ENCODE assay signal across 8 cellular contexts in the genomic region with DNA sequence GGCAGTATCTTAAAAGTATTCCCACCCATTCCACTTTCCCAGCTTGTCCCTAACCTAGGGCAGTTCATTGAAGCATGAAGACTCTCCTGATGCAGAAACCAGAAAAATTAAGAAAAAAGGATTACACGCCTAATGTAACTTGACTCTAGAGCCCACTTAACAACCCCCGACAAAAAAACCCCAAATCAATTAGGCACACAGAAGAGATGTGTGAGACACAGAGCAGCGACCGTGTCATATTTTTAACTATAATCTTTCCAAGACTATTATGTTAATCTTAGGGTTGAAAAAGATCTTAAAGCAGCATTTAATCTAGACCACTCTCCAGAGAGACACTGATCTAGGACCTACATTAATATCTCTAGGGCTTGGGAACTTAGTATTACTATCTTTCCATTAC. TPM values are rescaled to one million over a fixed set of nuclear protein-coding genes. Genes with fewer than 3 reads are reported as not detected.
DNase-seq lines count a peak whose midpoint lies in the region; ATAC-seq and TF ChIP-seq lines count a peak whose summit lies in the region.

No MANE protein-coding gene starts in this region.

- intact Hi-C loops in right lobe of liver (cut with DNase I) = no loop called here

- WGBS in right lobe of liver (ENCODE audit: insufficient coverage, low coverage, low lambda C conversion rate, missing lambda C conversion rate) = 2% methylated on average over 4 of the region's 4 CpGs
- WGBS in upper lobe of left lung, 2 donors = 2% methylated on average over 4 of the region's 4 CpGs

- H3K9me3 Mint-ChIP-seq in activated naive CD4-positive, alpha-beta T cell treated with anti-CD3 and anti-CD28 coated beads, Interleukin-2, amount 50 U/mL, for 24 hours = no peaks in the 10 kb centered on the region
- H3K9me3 Mint-ChIP-seq in activated naive CD8-positive, alpha-beta T cell treated with anti-CD3 and anti-CD28 coated beads, Interleukin-2, amount 10 ng/mL, durations not matched to agents 7 days and 5 days = no peaks in the 10 kb centered on the region

- no peak for TF ChIP-seq POLR2A in right lobe of liver (IDR thresholded peaks at IDR 0.05)
- TF ChIP-seq POLR2A in upper lobe of left lung (IDR thresholded peaks at IDR 0.05) = no peak

- H3K4me1 Mint-ChIP-seq in activated naive CD4-positive, alpha-beta T cell treated with anti-CD3 and anti-CD28 coated beads, Interleukin-2, amount 50 U/mL, for 24 hours = peaks cover 51% of the 10 kb centered on the region
- peaks cover 31% of the 10 kb centered on the region for H3K4me1 Mint-ChIP-seq in activated naive CD8-positive, alpha-beta T cell treated with anti-CD3 and anti-CD28 coated beads, Interleukin-2, amount 10 ng/mL, durations not matched to agents 7 days and 5 days

- peaks cover 0 to 38% (median 5%) of the 10 kb centered on the region in 4 donors for H3K4me1 ChIP-seq in right lobe of liver
- H3K4me1 ChIP-seq in upper lobe of left lung = peaks cover 26 to 53% (median 37%) of the 10 kb centered on the region in 4 donors

- POLR2A ChIA-PET in activated naive CD8-positive, alpha-beta T cell treated with anti-CD3 and anti-CD28 coated beads, Interleukin-2, amount 10 ng/mL, durations not matched to agents 7 days and 5 days (lab: Charles Lee) = interaction anchor here (1.0 to 1.3 kb wide), 2 partner anchors 27 to 93 kb away, joined by 5 read pairs; no protein-coding TSS in a partner anchor

- no peak for DNase-seq in activated naive CD4-positive, alpha-beta T cell (lab: John Stamatoyannopoulos, UW)
- DNase-seq in activated naive CD8-positive, alpha-beta T cell treated with anti-CD3 and anti-CD28 coated beads, Interleukin-2, amount 10 ng/mL, durations not matched to agents 7 days and 5 days = no peak
- DNase-seq in right lobe of liver = no peak
- DNase-seq in upper lobe of left lung = no peak
- DNase-seq in glomerular visceral epithelial cell (ENCODE audit: extremely low spot score) = no peak
- no peak for DNase-seq in amniotic stem cell (lab: John Stamatoyannopoulos, UW)

- no peaks in the 10 kb centered on the region for H3K36me3 ChIP-seq in right lobe of liver
- no peaks in the 10 kb centered on the region for H3K36me3 ChIP-seq in upper lobe of left lung

- peak overlapping the region; percentile 100 for H3K4me3 Mint-ChIP-seq in activated naive CD4-positive, alpha-beta T cell treated with anti-CD3 and anti-CD28 coated beads, Interleukin-2, amount 50 U/mL, for 24 hours
- peak overlapping the region; percentile 99 for H3K4me3 Mint-ChIP-seq in activated naive CD8-positive, alpha-beta T cell treated with anti-CD3 and anti-CD28 coated beads, Interleukin-2, amount 10 ng/mL, durations not matched to agents 7 days and 5 days

- ATAC-seq in activated naive CD8-positive, alpha-beta T cell treated with anti-CD3 and anti-CD28 coated beads, Interleukin-2, amount 10 ng/mL, durations not matched to agents 7 days and 5 days (ENCODE audit: low read depth) = no peak
- no peak for ATAC-seq in right lobe of liver
- ATAC-seq in upper lobe of left lung (ENCODE audit: low FRiP score in 2 of 2) = no peak
- no peak for ATAC-seq in HG02970 (IDR thresholded peaks at IDR 0.05; ENCODE audit: low FRiP score, unreplicated experiment)

- H3K4me3 ChIP-seq in right lobe of liver = peak overlapping the region; percentile 84 to 91 (median 90)
- H3K4me3 ChIP-seq in upper lobe of left lung = peak overlapping the region; percentile 70 to 83 (median 78)

- H3K27me3 Mint-ChIP-seq in activated naive CD4-positive, alpha-beta T cell treated with anti-CD3 and anti-CD28 coated beads, Interleukin-2, amount 50 U/mL, for 24 hours = no peaks in the 10 kb centered on the region
- H3K27me3 Mint-ChIP-seq in activated naive CD8-positive, alpha-beta T cell treated with anti-CD3 and anti-CD28 coated beads, Interleukin-2, amount 10 ng/mL, durations not matched to agents 7 days and 5 days = no peaks in the 10 kb centered on the region

- H3K27ac Mint-ChIP-seq in activated naive CD4-positive, alpha-beta T cell treated with anti-CD3 and anti-CD28 coated beads, Interleukin-2, amount 50 U/mL, for 24 hours = peak overlapping the region; percentile 99
- peak overlapping the region; percentile 100 for H3K27ac Mint-ChIP-seq in activated naive CD8-positive, alpha-beta T cell treated with anti-CD3 and anti-CD28 coated beads, Interleukin-2, amount 10 ng/mL, durations not matched to agents 7 days and 5 days

- no peaks in the 10 kb centered on the region for H3K27me3 ChIP-seq in right lobe of liver
- H3K27me3 ChIP-seq in upper lobe of left lung = no peaks in the 10 kb centered on the region

- H3K9me3 ChIP-seq in right lobe of liver (no peaks in the 10 kb centered on the region), upper lobe of left lung (no peaks in the 10 kb centered on the region)

- H3K36me3 Mint-ChIP-seq in activated naive CD4-positive, alpha-beta T cell treated with anti-CD3 and anti-CD28 coated beads, Interleukin-2, amount 50 U/mL, for 24 hours = peaks cover 6% of the 10 kb centered on the region
- peaks cover 5% of the 10 kb centered on the region for H3K36me3 Mint-ChIP-seq in activated naive CD8-positive, alpha-beta T cell treated with anti-CD3 and anti-CD28 coated beads, Interleukin-2, amount 10 ng/mL, durations not matched to agents 7 days and 5 days

- TF ChIP-seq CTCF in right lobe of liver (IDR thresholded peaks at IDR 0.05) (no peak), upper lobe of left lung (IDR thresholded peaks at IDR 0.05) (no peak)

- TF ChIP-seq EP300 in upper lobe of left lung (IDR thresholded peaks at IDR 0.05) = no peak

- H3K27ac ChIP-seq in right lobe of liver (peak overlapping the region; percentile 98 to 99 (median 99)), upper lobe of left lung (peak overlapping the region; percentile 98 to 100 (median 100))

RNA-seq across cellular contexts. Expression of a gene that starts 1.3 kb away (rescaled TPM):
- total RNA-seq in activated naive CD8-positive, alpha-beta T cell treated with anti-CD3 and anti-CD28 coated beads, Interleukin-2, amount 10 ng/mL, durations not matched to agents 7 days and 5 days = 100 to 1,000 TPM; 120 to 122 TPM
- total RNA-seq in right lobe of liver (10 to 100 TPM; 15.5 to 32.9 (median 26.0) TPM), upper lobe of left lung (100 to 1,000 TPM in 2 of 6 donors, 10 to 100 TPM in 4; 54.1 to 137 (median 76.3) TPM)
